Comparison of ENCODE assay signal across 1 cellular context in genomic region chr1:172390620-172391491, GRCh38.
TF ChIP-seq lines count a peak whose summit lies in the region.

No MANE protein-coding gene starts in this region.

TF ChIP-seq in GM12878, 131 proteins besides CTCF, POLR2A, EP300 and RAD21 (continued from another document and continues in another):
- 0 out of 2 replicates have a peak, but pooled peaks have one; percentile 22 for TF ChIP-seq HSF1 (IDR thresholded peaks at IDR 0.05; ENCODE audit: low read depth, low read length)
- no peak for TF ChIP-seq JUND (IDR thresholded peaks at IDR 0.05; ENCODE audit: low read depth, low read length)
- 0 out of 2 replicates have a peak, but pooled peaks have one; percentile 64 for TF ChIP-seq GATAD2B (conservative IDR thresholded peaks at IDR 0.05; ENCODE audit: low read depth)
- TF ChIP-seq ATF2 (IDR thresholded peaks at IDR 0.05; ENCODE audit: low read length), result peak; percentile 93
- TF ChIP-seq MAX (IDR thresholded peaks at IDR 0.05; ENCODE audit: low read depth, low read length), result no peak
- no peak for TF ChIP-seq ELK1 (IDR thresholded peaks at IDR 0.05; ENCODE audit: low read depth, low read length)
- TF ChIP-seq SKIL (IDR thresholded peaks at IDR 0.05; ENCODE audit: low read depth, poor library complexity, severe bottlenecking), result no peak
- TF ChIP-seq FOXM1 (IDR thresholded peaks at IDR 0.05; ENCODE audit: low read depth, low read length), result peak; percentile 59; the same call in 1 of the 2 replicates
- 0 out of 2 replicates have a peak, but pooled peaks have one; percentile 29 for TF ChIP-seq CHD1 (IDR thresholded peaks at IDR 0.05; ENCODE audit: low read depth, low read length)
- peak; percentile 30; the same call in 1 of the 2 replicates for TF ChIP-seq NBN (IDR thresholded peaks at IDR 0.05)
- TF ChIP-seq TAF1 (IDR thresholded peaks at IDR 0.05; ENCODE audit: borderline replicate concordance, low read depth, low read length), result 0 out of 2 replicates have a peak, but pooled peaks have one; percentile 40
- TF ChIP-seq MYB (IDR thresholded peaks at IDR 0.05; ENCODE audit: borderline replicate concordance, low read depth, low read length), result no peak
- peak; percentile 40; the same call in 1 of the 2 replicates for TF ChIP-seq TCF12 (IDR thresholded peaks at IDR 0.05; ENCODE audit: low read depth, low read length)
- no peak for TF ChIP-seq ZNF24 (IDR thresholded peaks at IDR 0.05)
- 0 out of 2 replicates have a peak, but pooled peaks have one; percentile 25 for TF ChIP-seq CREM (IDR thresholded peaks at IDR 0.05; ENCODE audit: low read depth)
- peak; percentile 39; the same call in 1 of the 2 replicates for TF ChIP-seq ASH2L (IDR thresholded peaks at IDR 0.05; ENCODE audit: borderline replicate concordance, low read depth)
- TF ChIP-seq IKZF1 (conservative IDR thresholded peaks at IDR 0.05), result peak; percentile 51
- peak; percentile 57; a peak in 3 of 4 replicates for TF ChIP-seq IKZF2 (IDR thresholded peaks at IDR 0.05)
- TF ChIP-seq STAT3 (IDR thresholded peaks at IDR 0.05; ENCODE audit: low read depth, low read length), result 0 out of 2 replicates have a peak, but pooled peaks have one; percentile 51
- no peak for TF ChIP-seq HCFC1 (IDR thresholded peaks at IDR 0.05; ENCODE audit: low read length)
- peak; percentile 53; the same call in 1 of the 2 replicates for TF ChIP-seq RELB (IDR thresholded peaks at IDR 0.05; ENCODE audit: low read depth)
- peak; percentile 83 for TF ChIP-seq MEF2B (IDR thresholded peaks at IDR 0.05; ENCODE audit: partially characterized antibody, poor library complexity, severe bottlenecking)
- peak; percentile 52; the same call in 1 of the 2 replicates for TF ChIP-seq POLR2AphosphoS5 (IDR thresholded peaks at IDR 0.05; ENCODE audit: low read length)
- TF ChIP-seq CHD2 (IDR thresholded peaks at IDR 0.05; ENCODE audit: borderline replicate concordance, low read depth, low read length), result 0 out of 2 replicates have a peak, but pooled peaks have one; percentile 58
- 0 out of 2 replicates have a peak, but pooled peaks have one; percentile 53 for TF ChIP-seq MTA3 (IDR thresholded peaks at IDR 0.05; ENCODE audit: borderline replicate concordance, low read length)
- 0 out of 2 replicates have a peak, but pooled peaks have one; percentile 23 for TF ChIP-seq PKNOX1 (IDR thresholded peaks at IDR 0.05)
- TF ChIP-seq NFIC (IDR thresholded peaks at IDR 0.05; ENCODE audit: low read depth, low read length), result peak; percentile 77
- no peak for TF ChIP-seq BMI1 (IDR thresholded peaks at IDR 0.05; ENCODE audit: borderline replicate concordance)
- 0 out of 2 replicates have a peak, but pooled peaks have one; percentile 26 for TF ChIP-seq ZNF384 (IDR thresholded peaks at IDR 0.05; ENCODE audit: borderline replicate concordance, low read depth, low read length)
- peak; percentile 42; the same call in 1 of the 2 replicates for TF ChIP-seq BCL11A (IDR thresholded peaks at IDR 0.05; ENCODE audit: low read depth, low read length)
- peak; percentile 32; the same call in 1 of the 2 replicates for TF ChIP-seq BACH1 (IDR thresholded peaks at IDR 0.05; ENCODE audit: borderline replicate concordance)
- no peak for TF ChIP-seq ZNF592 (IDR thresholded peaks at IDR 0.05)
- 0 out of 2 replicates have a peak, but pooled peaks have one; percentile 21 for TF ChIP-seq ATF7 (IDR thresholded peaks at IDR 0.05; ENCODE audit: low read depth)
- TF ChIP-seq PAX8 (IDR thresholded peaks at IDR 0.05), result no peak
- peak; percentile 92 for TF ChIP-seq CUX1 (IDR thresholded peaks at IDR 0.05; ENCODE audit: insufficient replicate concordance, low read depth, low read length)
